ENCODE assay signal across 19 cellular contexts in genomic region chr12:100359822-100360221, GRCh38. TPM values are rescaled to one million over a fixed set of nuclear protein-coding genes. Genes with fewer than 3 reads are reported as not detected.
DNase-seq lines count a peak whose midpoint lies in the region; ATAC-seq and TF ChIP-seq lines count a peak whose summit lies in the region.
"Had no signal": no experiment of that assay in that cellular context is flagged by ENCODE, and none has a peak within 500 bp of the region (broad histone marks: within the 10 kb centered on the region; RNA-seq: fewer than 3 reads in every experiment).

No MANE protein-coding gene starts in this region.

- H3K36me3 ChIP-seq in SJCRH30: no peaks in the 10 kb centered on the region
- H3K36me3 ChIP-seq in uterus: peaks cover 0 to 2% of the 10 kb centered on the region in 2 donors
- H3K36me3 ChIP-seq: gastroesophageal sphincter, right atrium auricular region had no signal

- H3K27me3 ChIP-seq in SJCRH30 (no peaks in the 10 kb centered on the region; the same call in 1 of the 2 replicates), uterus (no peaks in the 10 kb centered on the region)
- H3K27me3 ChIP-seq: right atrium auricular region had no signal

- in situ Hi-C loops in KBM-7 (cut with MboI; ENCODE audit: low pct_unique_long_range_greater_than_20kb, low sequenced_read_pairs): no loop called here

- H3K4me3 Mint-ChIP-seq in natural killer cell treated with Interleukin-12 subunit alpha and Interleukin-12 subunit beta and Interleukin-15 and Interleukin-18, amount 100 ng/mL, for 72 hours: no peak overlapping the region
- H3K4me3 Mint-ChIP-seq: activated B cell treated with CpG ODN at 0.5 μM for 24 hours; activated T-helper 17 cell treated with anti-CD3 and anti-CD28 coated beads, Interleukin-2, amount 50 U/mL, for 72 hours; memory B cell had no signal

- no peak for TF ChIP-seq CTCF in uterus (IDR thresholded peaks at IDR 0.05)

- peaks cover 33 to 37% of the 10 kb centered on the region in 2 donors for H3K27me3 Mint-ChIP-seq in natural killer cell treated with Interleukin-12 subunit alpha and Interleukin-12 subunit beta and Interleukin-15 and Interleukin-18, amount 100 ng/mL, for 72 hours

- no peak overlapping the region for H3K4me3 ChIP-seq in SJCRH30
- H3K4me3 ChIP-seq in uterus: no peak overlapping the region
- H3K4me3 ChIP-seq: gastroesophageal sphincter, right atrium auricular region had no signal

- no peaks in the 10 kb centered on the region for H3K36me3 Mint-ChIP-seq in natural killer cell treated with Interleukin-12 subunit alpha and Interleukin-12 subunit beta and Interleukin-15 and Interleukin-18, amount 100 ng/mL, for 72 hours
- H3K36me3 Mint-ChIP-seq: memory B cell had no signal

- intact Hi-C loops in uterus (cut with DNase I; ENCODE audit: low total_unique reads): no loop called here

- H3K4me1 ChIP-seq in SJCRH30 (peaks cover 10% of the 10 kb centered on the region; the same call in 1 of the 2 replicates), uterus (no peaks in the 10 kb centered on the region)
- H3K4me1 ChIP-seq: gastroesophageal sphincter, right atrium auricular region had no signal

- no peak for ATAC-seq in natural killer cell treated with Interleukin-12 subunit alpha and Interleukin-12 subunit beta and Interleukin-15 and Interleukin-18, amount 100 ng/mL, for 72 hours
- ATAC-seq: activated T-helper 17 cell treated with anti-CD3 and anti-CD28 coated beads, Interleukin-2, amount 50 U/mL, for 72 hours; gastroesophageal sphincter; Right ventricle myocardium inferior had no signal

- peak; percentile 51 for DNase-seq in A172 (ENCODE audit: low spot score)
- DNase-seq in EH (ENCODE audit: low read depth): peak; percentile 46
- peak; percentile 4 to 20 for DNase-seq in SJCRH30
- DNase-seq in iris pigment epithelial cell (ENCODE audit: low read depth): peak; percentile 50
- no peak for DNase-seq in occipital lobe (lab: John Stamatoyannopoulos, UW)
- DNase-seq in KBM-7: no peak
- no peak for DNase-seq in natural killer cell treated with Interleukin-12 subunit alpha and Interleukin-12 subunit beta and Interleukin-15 and Interleukin-18, amount 100 ng/mL, for 72 hours (ENCODE audit: low spot score)
- no peak for DNase-seq in uterus
- DNase-seq: activated B cell treated with CpG ODN at 0.5 μM for 24 hours; amniotic stem cell; NCI-H2171; stimulated activated CD4-positive, alpha-beta T cell treated with anti-CD3 and anti-CD28 coated beads, Interleukin-1b, Interleukin-23, amount 100 ng/mL, for 48 hours; T-helper 2 cell had no signal

- no peaks in the 10 kb centered on the region for H3K4me1 Mint-ChIP-seq in natural killer cell treated with Interleukin-12 subunit alpha and Interleukin-12 subunit beta and Interleukin-15 and Interleukin-18, amount 100 ng/mL, for 72 hours (ENCODE audit: low read depth in 2 of 2)
- H3K4me1 Mint-ChIP-seq: activated B cell treated with CpG ODN at 0.5 μM for 24 hours; activated T-helper 17 cell treated with anti-CD3 and anti-CD28 coated beads, Interleukin-2, amount 50 U/mL, for 72 hours; memory B cell had no signal

- TF ChIP-seq POLR2A in uterus (IDR thresholded peaks at IDR 0.05): no peak

- no peak overlapping the region for H3K27ac ChIP-seq in SJCRH30
- no peak overlapping the region for H3K27ac ChIP-seq in uterus
- H3K27ac ChIP-seq: gastroesophageal sphincter, right atrium auricular region had no signal

- H3K9me3 Mint-ChIP-seq in natural killer cell treated with Interleukin-12 subunit alpha and Interleukin-12 subunit beta and Interleukin-15 and Interleukin-18, amount 100 ng/mL, for 72 hours: no peaks in the 10 kb centered on the region
- H3K9me3 Mint-ChIP-seq: activated B cell treated with CpG ODN at 0.5 μM for 24 hours; activated T-helper 17 cell treated with anti-CD3 and anti-CD28 coated beads, Interleukin-2, amount 50 U/mL, for 72 hours; memory B cell had no signal

- H3K27ac Mint-ChIP-seq in natural killer cell treated with Interleukin-12 subunit alpha and Interleukin-12 subunit beta and Interleukin-15 and Interleukin-18, amount 100 ng/mL, for 72 hours: no peak overlapping the region
- H3K27ac Mint-ChIP-seq: activated B cell treated with CpG ODN at 0.5 μM for 24 hours; activated T-helper 17 cell treated with anti-CD3 and anti-CD28 coated beads, Interleukin-2, amount 50 U/mL, for 72 hours; memory B cell had no signal

- H3K9me3 ChIP-seq in SJCRH30 (replicated peaks) (no peaks in the 10 kb centered on the region), uterus (no peaks in the 10 kb centered on the region)
- H3K9me3 ChIP-seq: gastroesophageal sphincter, right atrium auricular region had no signal

RNA-seq across cellular contexts. Expression of gene SLC17A8, which starts 2.9 kb away (rescaled TPM):
- not detected in 2 replicates for total RNA-seq in A172 (2014; rRNA removed; shearing (Covaris generic))
- 0.08 TPM in 1 of 2 replicates, not detected in the other for total RNA-seq in SJCRH30 (2014; rRNA removed; shearing (Covaris generic))
- total RNA-seq in occipital lobe (1.2 TPM), uterus (1 to 10 TPM in 1 of 4 donors, not detected in 3; 1.1 TPM)
- not detected for total RNA-seq in natural killer cell treated with Interleukin-12 subunit alpha and Interleukin-12 subunit beta and Interleukin-15 and Interleukin-18, amount 100 ng/mL, for 72 hours
- total RNA-seq: activated B cell treated with CpG ODN at 0.5 μM for 24 hours; activated T-helper 17 cell treated with anti-CD3 and anti-CD28 coated beads, Interleukin-2, amount 50 U/mL, for 72 hours; chondrocyte; gastroesophageal sphincter; right atrium auricular region; Right ventricle myocardium inferior had no signal

Comparison
In these comparisons a context has a peak if more than half of its experiments do, and no peak if none do; other contexts are left out.
1. DNase-seq: peak in A172 (single experiment), EH (single experiment), SJCRH30 (2 of 2) and iris pigment epithelial cell (single experiment); none in occipital lobe (single experiment), KBM-7 (single experiment), natural killer cell treated with Interleukin-12 subunit alpha and Interleukin-12 subunit beta and Interleukin-15 and Interleukin-18, amount 100 ng/mL, for 72 hours (single experiment) and uterus (0 of 2).